ENCODE assay signal across 10 cellular contexts in the genomic region with DNA sequence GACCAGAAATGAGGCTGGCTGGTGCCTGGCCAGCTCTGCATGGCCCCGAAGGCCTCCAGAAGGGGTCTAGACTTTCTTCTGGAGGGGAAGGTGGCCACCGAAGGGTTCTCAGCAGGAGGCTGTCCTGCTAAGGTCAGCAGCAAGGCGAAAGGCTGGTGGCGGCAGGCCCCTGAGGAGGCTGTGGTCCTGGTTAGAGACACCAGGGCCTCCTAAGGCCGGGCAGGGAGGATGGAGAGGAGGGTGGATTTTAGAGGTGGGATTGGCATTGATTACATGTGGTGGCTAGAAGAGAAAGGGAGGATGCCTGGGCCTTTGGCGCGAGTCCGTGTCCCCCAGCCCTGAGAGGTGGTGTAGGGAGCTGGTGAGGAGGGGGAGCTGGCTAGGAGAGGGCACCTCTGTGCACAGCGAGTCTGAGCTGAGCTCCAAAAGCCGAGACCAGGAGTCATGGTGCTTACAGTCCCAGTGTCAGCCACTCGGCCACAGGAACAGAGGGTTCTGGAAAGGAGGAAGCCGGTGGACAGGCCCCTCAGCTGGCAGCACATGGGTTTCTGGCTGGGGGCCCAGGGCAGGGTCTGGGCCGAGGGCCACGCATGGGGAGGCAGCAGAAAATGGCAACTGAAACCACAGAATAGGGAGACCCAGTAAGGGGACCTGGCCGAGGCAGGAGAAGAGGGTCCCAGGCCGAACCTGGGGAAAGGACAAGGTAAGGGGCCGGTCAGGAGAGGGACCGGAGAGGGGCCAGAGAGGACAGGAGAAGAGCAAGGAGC. TPM values are rescaled to one million over a fixed set of nuclear protein-coding genes. Genes with fewer than 3 reads are reported as not detected.
DNase-seq lines count a peak whose midpoint lies in the region; ATAC-seq and TF ChIP-seq lines count a peak whose summit lies in the region.
"Had no signal": no experiment of that assay in that cellular context is flagged by ENCODE, and none has a peak within 500 bp of the region (broad histone marks: within the 10 kb centered on the region; RNA-seq: fewer than 3 reads in every experiment).

No MANE protein-coding gene starts in this region.

- H3K27me3 ChIP-seq in A673 (replicated peaks; ENCODE audit: insufficient read depth, low read depth, low read length, poor library complexity) (no peaks in the 10 kb centered on the region), GM23338 (ENCODE audit: insufficient read depth) (no peaks in the 10 kb centered on the region), ascending aorta (no peaks in the 10 kb centered on the region)

- intact Hi-C loops in A673 (cut with micrococcal nuclease; ENCODE audit: unreplicated experiment) (loop anchor here (5.0 kb wide), 1 partner anchor 38 kb away; the partner anchor contains the start of gene PPP1R14B), ascending aorta (cut with DNase I) (no loop called here)

- ATAC-seq in GM23338 = no peak
- ATAC-seq in naive B cell (ENCODE audit: low read depth in 2 of 2) = no peak

- BruUV-seq in A673 (replicated peaks; lab: Mats Ljungman, UMichigan) = no TSS peak

- DNase-seq in A673 (ENCODE audit: low spot score) (no peak), GM23338 (ENCODE audit: low spot score) (no peak), ascending aorta (ENCODE audit: low spot score in 2 of 2) (no peak), naive B cell (no peak), iPS-NIHi7 (ENCODE audit: extremely low spot score) (no peak), retina (no peak), chondrocyte (ENCODE audit: low spot score) (no peak)
- DNase-seq in stimulated activated CD4-positive, alpha-beta T cell treated with anti-CD3 and anti-CD28 coated beads, Interleukin-4, amount 100 ng/mL, for 1 hour = no peak
- DNase-seq: NCI-H526 treated with DMSO at 0.1 percent for 48 hours, T1000 had no signal

- H3K36me3 ChIP-seq in A673 (ENCODE audit: insufficient read depth, low read length, poor library complexity, severe bottlenecking) (peaks cover 26% of the 10 kb centered on the region), GM23338 (ENCODE audit: insufficient read depth) (peaks cover 7% of the 10 kb centered on the region), ascending aorta (peaks cover 12 to 18% of the 10 kb centered on the region in 2 donors)

- peaks cover 7% of the 10 kb centered on the region for H4K20me1 ChIP-seq in GM23338 (replicated peaks; ENCODE audit: insufficient read depth)

- H3K4me1 Mint-ChIP-seq in GM23338 = peaks cover 11% of the 10 kb centered on the region
- peaks cover 48 to 83% (median 81%) of the 10 kb centered on the region in 3 donors for H3K4me1 Mint-ChIP-seq in naive B cell
- peaks cover 19% of the 10 kb centered on the region for H3K4me1 Mint-ChIP-seq in chondrocyte (ENCODE audit: low read depth)

- no peak overlapping the region for H3K4me2 ChIP-seq in GM23338

- POLR2A ChIA-PET in A673 (lab: Charles Lee; ENCODE audit: low non-redundant PET) = no interaction called here

- H3K36me3 Mint-ChIP-seq in GM23338 (ENCODE audit: low read depth) (peaks cover 33% of the 10 kb centered on the region), naive B cell (peaks cover 5 to 21% of the 10 kb centered on the region in 2 donors), chondrocyte (ENCODE audit: low read depth) (peaks cover 10% of the 10 kb centered on the region)

- no peak for TF ChIP-seq CTCF in A673 (conservative IDR thresholded peaks at IDR 0.05; ENCODE audit: low read depth, low read length)
- TF ChIP-seq CTCF in GM23338 (conservative IDR thresholded peaks at IDR 0.05; ENCODE audit: low read depth in 2 of 2) = no peak
- no peak for TF ChIP-seq CTCF in ascending aorta (IDR thresholded peaks at IDR 0.05)
- TF ChIP-seq CTCF in chondrocyte (IDR thresholded peaks at IDR 0.05) = no peak

- H3K9me2 ChIP-seq in GM23338 (ENCODE audit: insufficient read depth) = no peaks in the 10 kb centered on the region

- peaks cover 59% of the 10 kb centered on the region for H3K4me1 ChIP-seq in A673 (ENCODE audit: insufficient read depth, low read length, poor library complexity, severe bottlenecking)
- H3K4me1 ChIP-seq in GM23338 (ENCODE audit: insufficient read depth) = no peaks in the 10 kb centered on the region; the same call in 1 of the 2 replicates
- H3K4me1 ChIP-seq in ascending aorta = no peaks in the 10 kb centered on the region

- H3K4me3 Mint-ChIP-seq in GM23338 (no peak overlapping the region; the same call in 2 of the 3 replicates), naive B cell (peak overlapping the region; percentile 9 to 90 (median 69)), chondrocyte (ENCODE audit: unreplicated experiment) (no peak overlapping the region)

- no peaks in the 10 kb centered on the region for H3K79me2 ChIP-seq in GM23338 (replicated peaks; ENCODE audit: insufficient read depth)

- H3K27ac ChIP-seq in A673 (ENCODE audit: low read depth, low read length, poor library complexity, severe bottlenecking) (peak overlapping the region; percentile 93), GM23338 (ENCODE audit: low read depth) (0 out of 2 replicates have a peak overlapping the region, but pooled peaks have one; percentile 26), ascending aorta (peak overlapping the region; percentile 48 to 66)

- H3K4me3 ChIP-seq in A673 (ENCODE audit: low read depth, low read length, poor library complexity, severe bottlenecking) = peak overlapping the region; percentile 40
- no peak overlapping the region for H3K4me3 ChIP-seq in GM23338
- no peak overlapping the region for H3K4me3 ChIP-seq in ascending aorta

- H3F3A ChIP-seq in GM23338 (replicated peaks; ENCODE audit: low read depth) = peaks cover 16% of the 10 kb centered on the region

- no peak overlapping the region for H3K27ac Mint-ChIP-seq in GM23338
- H3K27ac Mint-ChIP-seq in naive B cell = peak overlapping the region; percentile 14 to 96 (median 88)
- no peak overlapping the region for H3K27ac Mint-ChIP-seq in chondrocyte (ENCODE audit: unreplicated experiment)

- H3K27me3 Mint-ChIP-seq in GM23338 (ENCODE audit: insufficient read depth, low read depth, poor library complexity) (peaks cover 14% of the 10 kb centered on the region), naive B cell (no peaks in the 10 kb centered on the region), chondrocyte (ENCODE audit: low read depth) (no peaks in the 10 kb centered on the region)

- CTCF ChIA-PET in A673 (lab: Charles Lee) = no interaction called here

- H3K9me3 ChIP-seq in A673 (ENCODE audit: low read depth, low read length, poor library complexity, severe bottlenecking) (no peaks in the 10 kb centered on the region), ascending aorta (no peaks in the 10 kb centered on the region)

- no peak overlapping the region for H2AFZ ChIP-seq in GM23338

- H3K9me3 Mint-ChIP-seq in GM23338 (no peaks in the 10 kb centered on the region), naive B cell (no peaks in the 10 kb centered on the region), chondrocyte (ENCODE audit: low read depth) (no peaks in the 10 kb centered on the region)

TF ChIP-seq in GM23338, 12 proteins besides CTCF, POLR2A, EP300 and RAD21 (continues in another document):
- TF ChIP-seq POLR2AphosphoS5 (IDR thresholded peaks at IDR 0.05; ENCODE audit: low read depth) = no peak

RNA-seq across cellular contexts. Expression of gene FERMT3, which starts 2.5 kb away (rescaled TPM):
- total RNA-seq in A673 (2021) (99.3 and 99.4 TPM in 2 replicates), ascending aorta (55.2 TPM), chondrocyte (1.0 to 1.5 TPM (median 1.5 TPM) in 3 replicates)
- 0.43 and 1.5 TPM in 2 replicates for total RNA-seq in GM23338 (2014; rRNA removed; shearing (Covaris generic))
- polyA plus RNA-seq in GM23338 (2016; fragmentation: Nextera tagmentation; extraction: Ambion mirVana) (1.1 and 1.6 TPM in 2 replicates), naive B cell (ENCODE audit: low read depth in 6 of 6) (100 to 1,000 TPM in 5 of 6 donors, 10 to 100 TPM in 1; 98.6 to 148 (median 118) TPM)

RNA-seq across cellular contexts. Expression of gene TRPT1, which starts 17.0 kb away (rescaled TPM):
- total RNA-seq in A673 (2021) (43.6 and 59.6 TPM in 2 replicates), ascending aorta (224 TPM), chondrocyte (37.9 to 45.7 TPM (median 42.2 TPM) in 3 replicates)
- 36.9 and 40.6 TPM in 2 replicates for total RNA-seq in GM23338 (2014; rRNA removed; shearing (Covaris generic))
- polyA plus RNA-seq in GM23338 (2016; fragmentation: Nextera tagmentation; extraction: Ambion mirVana) (52.2 and 55.7 TPM in 2 replicates), naive B cell (ENCODE audit: low read depth in 6 of 6) (10 to 100 TPM; 60.7 to 97.6 (median 86.0) TPM)

RNA-seq across cellular contexts. Expression of gene NUDT22, which starts 17.1 kb away (rescaled TPM):
- total RNA-seq in A673 (2021) (72.4 and 73.8 TPM in 2 replicates), ascending aorta (158 TPM), chondrocyte (42.1 to 56.6 TPM (median 49.9 TPM) in 3 replicates)
- total RNA-seq in GM23338 (2014; rRNA removed; shearing (Covaris generic)) = 35.1 and 67.0 TPM in 2 replicates
- polyA plus RNA-seq in GM23338 (2016; fragmentation: Nextera tagmentation; extraction: Ambion mirVana) (31.1 and 33.9 TPM in 2 replicates), naive B cell (ENCODE audit: low read depth in 6 of 6) (10 to 100 TPM; 43.6 to 96.6 (median 62.6) TPM)

RNA-seq across cellular contexts. Expression of gene DNAJC4, which starts 21.4 kb away (rescaled TPM):
- 20.2 and 23.9 TPM in 2 replicates for total RNA-seq in A673 (2021)
- total RNA-seq in GM23338 (2014; rRNA removed; shearing (Covaris generic)) = 7.7 and 10.5 TPM in 2 replicates
- polyA plus RNA-seq in GM23338 (2016; fragmentation: Nextera tagmentation; extraction: Ambion mirVana) = 31.0 and 34.4 TPM in 2 replicates
- total RNA-seq in ascending aorta = 43.1 TPM
- 10 to 100 TPM; 41.9 to 66.6 (median 50.5) TPM for polyA plus RNA-seq in naive B cell (ENCODE audit: low read depth in 6 of 6)
- 27.0 to 31.6 TPM (median 28.9 TPM) in 3 replicates for total RNA-seq in chondrocyte

RNA-seq across cellular contexts. Expression of gene STIP1, which starts 23.0 kb away (rescaled TPM):
- total RNA-seq in A673 (2021) (565 and 577 TPM in 2 replicates), ascending aorta (77.7 TPM), chondrocyte (108 to 129 TPM (median 109 TPM) in 3 replicates)
- 346 and 351 TPM in 2 replicates for total RNA-seq in GM23338 (2014; rRNA removed; shearing (Covaris generic))
- polyA plus RNA-seq in GM23338 (2016; fragmentation: Nextera tagmentation; extraction: Ambion mirVana) (194 and 213 TPM in 2 replicates), naive B cell (ENCODE audit: low read depth in 6 of 6) (10 to 100 TPM; 26.3 to 92.4 (median 63.3) TPM)

Comparison
In these comparisons a context has a peak if more than half of its experiments do, and no peak if none do; other contexts are left out.
1. H3K27ac ChIP-seq: peak in every context shown above with its lines; median percentile 93 in A673; 57 in ascending aorta; 26 in GM23338.
2. H3K27ac Mint-ChIP-seq: peak in naive B cell (6 of 6); none in GM23338 (single experiment) and chondrocyte (single experiment).
3. H3K4me3 Mint-ChIP-seq: peak in naive B cell (8 of 8); none in GM23338 (single experiment) and chondrocyte (single experiment).
4. RNA of gene FERMT3, which starts 2.5 kb away (total RNA-seq): 99.3 to 99.4 TPM in A673 and 55.2 TPM in ascending aorta (single experiment); 1.0 to 1.5 TPM in chondrocyte and 0.43 to 1.5 TPM in GM23338; every median in the first group is over 10 times any median in the second.